Comparison of ENCODE assay signal across 10 cellular contexts in genomic region chr11:61793829-61794204, GRCh38. TPM values are rescaled to one million over a fixed set of nuclear protein-coding genes. Genes with fewer than 3 reads are reported as not detected.
DNase-seq lines count a peak whose midpoint lies in the region; ATAC-seq and TF ChIP-seq lines count a peak whose summit lies in the region.
"Had no signal": no experiment of that assay in that cellular context is flagged by ENCODE, and none has a peak within 500 bp of the region (broad histone marks: within the 10 kb centered on the region; RNA-seq: fewer than 3 reads in every experiment).

No MANE protein-coding gene starts in this region.

- no peaks in the 10 kb centered on the region for H3K9me3 ChIP-seq in iPS-20b (ENCODE audit: insufficient read depth, low read depth, low read length)

- intact Hi-C loops in activated T-helper 1 cell treated with anti-CD3 and anti-CD28 coated beads, Interleukin-12 subunit alpha, Interleukin-12 subunit beta, Interleukin-2, Interleukin-4 antibody, amounts not matched to agents 30 ng/mL and 10 ng/mL and 1 ng/mL, durations not matched to agents 14 hours and 24 hours and 36 hours (cut with micrococcal nuclease): loop anchor here (2.0 to 5.0 kb wide), 3 partner anchors 42 to 362 kb away; partner anchors contain the start of genes FADS3, MYRF and SDHAF2
- intact Hi-C loops in lower leg skin (cut with DNase I; ENCODE audit: low total_unique reads): loop anchor here (10.0 kb wide), 1 partner anchor 321 kb away; no protein-coding TSS in a partner anchor

- H3K27ac Mint-ChIP-seq in activated T-helper 1 cell treated with anti-CD3 and anti-CD28 coated beads, Interleukin-12 subunit alpha, Interleukin-12 subunit beta, Interleukin-2, Interleukin-4 antibody, amounts not matched to agents 30 ng/mL and 10 ng/mL and 1 ng/mL, durations not matched to agents 14 hours and 24 hours and 36 hours: peak overlapping the region; percentile 99

- H3K4me3 ChIP-seq in ACC112 (ENCODE audit: low read depth, low read length) (peak overlapping the region; percentile 89), H7 (ENCODE audit: insufficient read depth, low read depth, low read length) (peak overlapping the region; percentile 87), iPS-20b (ENCODE audit: low read length) (peak overlapping the region; percentile 100), lower leg skin (ENCODE audit: low read depth, poor library complexity, severe bottlenecking) (no peak overlapping the region)

- H3K36me3 ChIP-seq in ACC112 (ENCODE audit: insufficient read depth, low read length) (peaks cover 6% of the 10 kb centered on the region; the same call in 1 of the 2 replicates), H7 (replicated peaks; ENCODE audit: control insufficient read depth, insufficient read depth, low read length) (peaks cover 25% of the 10 kb centered on the region), iPS-20b (ENCODE audit: insufficient read depth, low read depth, low read length) (peaks cover 58% of the 10 kb centered on the region)

- no peak for TF ChIP-seq CTCF in lower leg skin (IDR thresholded peaks at IDR 0.05)

- H3K4me1 Mint-ChIP-seq in activated T-helper 1 cell treated with anti-CD3 and anti-CD28 coated beads, Interleukin-12 subunit alpha, Interleukin-12 subunit beta, Interleukin-2, Interleukin-4 antibody, amounts not matched to agents 30 ng/mL and 10 ng/mL and 1 ng/mL, durations not matched to agents 14 hours and 24 hours and 36 hours (ENCODE audit: low read depth): peaks cover 69% of the 10 kb centered on the region

- H3K9me3 Mint-ChIP-seq in activated T-helper 1 cell treated with anti-CD3 and anti-CD28 coated beads, Interleukin-12 subunit alpha, Interleukin-12 subunit beta, Interleukin-2, Interleukin-4 antibody, amounts not matched to agents 30 ng/mL and 10 ng/mL and 1 ng/mL, durations not matched to agents 14 hours and 24 hours and 36 hours: no peaks in the 10 kb centered on the region
- H3K9me3 Mint-ChIP-seq: dendritic cell treated with granulocyte-macrophage colony-stimulating factor and Interleukin-4, amounts not matched to agents 40 ng/mL and 50 ng/mL, for 4 days had no signal

- H3K4me3 Mint-ChIP-seq in activated T-helper 1 cell treated with anti-CD3 and anti-CD28 coated beads, Interleukin-12 subunit alpha, Interleukin-12 subunit beta, Interleukin-2, Interleukin-4 antibody, amounts not matched to agents 30 ng/mL and 10 ng/mL and 1 ng/mL, durations not matched to agents 14 hours and 24 hours and 36 hours: peak overlapping the region; percentile 96

- H3K27me3 ChIP-seq in ACC112 (ENCODE audit: insufficient read depth, low read length) (no peaks in the 10 kb centered on the region), H7 (ENCODE audit: control insufficient read depth, insufficient read depth, low read length) (no peaks in the 10 kb centered on the region), iPS-20b (ENCODE audit: insufficient read depth, low read length) (no peaks in the 10 kb centered on the region)

- ATAC-seq in HG02840 (IDR thresholded peaks at IDR 0.05; ENCODE audit: low FRiP score, unreplicated experiment): no peak

- peak overlapping the region; percentile 100; the same call in 1 of the 2 replicates for H3K9ac ChIP-seq in iPS-20b (ENCODE audit: low read depth, low read length)

- TF ChIP-seq POLR2A in lower leg skin (IDR thresholded peaks at IDR 0.05): no peak

- H3K27ac ChIP-seq in ACC112 (ENCODE audit: low read depth, low read length) (peak overlapping the region; percentile 91), iPS-20b (ENCODE audit: low read length) (no peak overlapping the region)

- peaks cover 71% of the 10 kb centered on the region for H3K79me2 ChIP-seq in ACC112 (ENCODE audit: control insufficient read depth, insufficient read depth, low read length, unreplicated experiment)

- H2AFZ ChIP-seq in ACC112 (ENCODE audit: low read length, unreplicated experiment): no peak overlapping the region

- 49 to 65% methylated on average over 3 of the region's 3 CpGs for WGBS in lower leg skin, 2 donors

- H3K27me3 Mint-ChIP-seq in activated T-helper 1 cell treated with anti-CD3 and anti-CD28 coated beads, Interleukin-12 subunit alpha, Interleukin-12 subunit beta, Interleukin-2, Interleukin-4 antibody, amounts not matched to agents 30 ng/mL and 10 ng/mL and 1 ng/mL, durations not matched to agents 14 hours and 24 hours and 36 hours (ENCODE audit: insufficient read depth): no peaks in the 10 kb centered on the region
- H3K27me3 Mint-ChIP-seq: dendritic cell treated with granulocyte-macrophage colony-stimulating factor and Interleukin-4, amounts not matched to agents 40 ng/mL and 50 ng/mL, for 4 days had no signal

- DNase-seq in H7 (no peak), NCI-H69 (lab: John Stamatoyannopoulos, UW) (no peak), SKM-1 treated with dmso at 0.1 percent for 144 hours (lab: John Stamatoyannopoulos, UW; ENCODE audit: unreplicated experiment) (no peak), lower leg skin (ENCODE audit: low spot score in 2 of 2) (no peak)
- DNase-seq in activated T-helper 1 cell treated with anti-CD3 and anti-CD28 coated beads, Interleukin-12 subunit alpha, Interleukin-12 subunit beta, Interleukin-2, Interleukin-4 antibody, amounts not matched to agents 30 ng/mL and 10 ng/mL and 1 ng/mL, durations not matched to agents 14 hours and 24 hours and 36 hours (ENCODE audit: low spot score): no peak
- DNase-seq: NCI-H1048 had no signal

- peaks cover 44% of the 10 kb centered on the region for H3K36me3 Mint-ChIP-seq in activated T-helper 1 cell treated with anti-CD3 and anti-CD28 coated beads, Interleukin-12 subunit alpha, Interleukin-12 subunit beta, Interleukin-2, Interleukin-4 antibody, amounts not matched to agents 30 ng/mL and 10 ng/mL and 1 ng/mL, durations not matched to agents 14 hours and 24 hours and 36 hours (ENCODE audit: low read depth)

- peaks cover 7% of the 10 kb centered on the region for H3K4me1 ChIP-seq in ACC112 (ENCODE audit: control insufficient read depth, insufficient read depth, low read length, unreplicated experiment)
- peaks cover 4% of the 10 kb centered on the region; the same call in 1 of the 2 replicates for H3K4me1 ChIP-seq in iPS-20b (ENCODE audit: insufficient read depth, low read length)

RNA-seq across cellular contexts. Expression of gene FEN1, which starts 1.1 kb away (rescaled TPM):
- total RNA-seq in H7 (2014; rRNA removed; shearing (Covaris generic)): 103 and 119 TPM in 2 replicates
- total RNA-seq in activated T-helper 1 cell treated with anti-CD3 and anti-CD28 coated beads, Interleukin-12 subunit alpha, Interleukin-12 subunit beta, Interleukin-2, Interleukin-4 antibody, amounts not matched to agents 30 ng/mL and 10 ng/mL and 1 ng/mL, durations not matched to agents 14 hours and 24 hours and 36 hours: 147 and 149 TPM in 2 replicates
- 1 to 10 TPM; 7.9 to 9.1 (median 8.8) TPM for total RNA-seq in lower leg skin

RNA-seq across cellular contexts. Expression of gene TMEM258, which starts 1.4 kb away (rescaled TPM):
- total RNA-seq in H7 (2014; rRNA removed; shearing (Covaris generic)): 263 and 296 TPM in 2 replicates
- total RNA-seq in activated T-helper 1 cell treated with anti-CD3 and anti-CD28 coated beads, Interleukin-12 subunit alpha, Interleukin-12 subunit beta, Interleukin-2, Interleukin-4 antibody, amounts not matched to agents 30 ng/mL and 10 ng/mL and 1 ng/mL, durations not matched to agents 14 hours and 24 hours and 36 hours: 164 and 166 TPM in 2 replicates
- 10 to 100 TPM; 33.6 to 42.8 (median 36.6) TPM for total RNA-seq in lower leg skin

RNA-seq across cellular contexts. Expression of gene FADS1, which starts 23.0 kb away (rescaled TPM):
- 99.2 and 115 TPM in 2 replicates for total RNA-seq in H7 (2014; rRNA removed; shearing (Covaris generic))
- 92.3 and 97.7 TPM in 2 replicates for total RNA-seq in activated T-helper 1 cell treated with anti-CD3 and anti-CD28 coated beads, Interleukin-12 subunit alpha, Interleukin-12 subunit beta, Interleukin-2, Interleukin-4 antibody, amounts not matched to agents 30 ng/mL and 10 ng/mL and 1 ng/mL, durations not matched to agents 14 hours and 24 hours and 36 hours
- 10 to 100 TPM in 2 of 4 donors, 1 to 10 TPM in 2; 7.3 to 58.6 (median 21.8) TPM for total RNA-seq in lower leg skin

RNA-seq across cellular contexts. Expression of gene FADS2, which starts 34.3 kb away (rescaled TPM):
- total RNA-seq in H7 (2014; rRNA removed; shearing (Covaris generic)): 176 and 225 TPM in 2 replicates
- total RNA-seq in activated T-helper 1 cell treated with anti-CD3 and anti-CD28 coated beads, Interleukin-12 subunit alpha, Interleukin-12 subunit beta, Interleukin-2, Interleukin-4 antibody, amounts not matched to agents 30 ng/mL and 10 ng/mL and 1 ng/mL, durations not matched to agents 14 hours and 24 hours and 36 hours: 250 and 256 TPM in 2 replicates
- total RNA-seq in lower leg skin: 100 to 1,000 TPM in 2 of 4 donors, 10 to 100 TPM in 2; 15.4 to 540 (median 173) TPM

RNA-seq across cellular contexts. Expression of gene MYRF, which starts 41.4 kb away (rescaled TPM):
- 3.6 and 4.2 TPM in 2 replicates for total RNA-seq in H7 (2014; rRNA removed; shearing (Covaris generic))
- 0.78 and 0.99 TPM in 2 replicates for total RNA-seq in activated T-helper 1 cell treated with anti-CD3 and anti-CD28 coated beads, Interleukin-12 subunit alpha, Interleukin-12 subunit beta, Interleukin-2, Interleukin-4 antibody, amounts not matched to agents 30 ng/mL and 10 ng/mL and 1 ng/mL, durations not matched to agents 14 hours and 24 hours and 36 hours
- total RNA-seq in lower leg skin: 1 to 10 TPM in 2 of 4 donors, under 1 TPM in 1, not detected in 1; 0.23 to 2.6 (median 1.4) TPM

Comparison
In these comparisons a context has a peak if more than half of its experiments do, and no peak if none do; other contexts are left out.
1. RNA of gene FEN1, which starts 1.1 kb away (total RNA-seq): 147 to 149 TPM in activated T-helper 1 cell treated with anti-CD3 and anti-CD28 coated beads, Interleukin-12 subunit alpha, Interleukin-12 subunit beta, Interleukin-2, Interleukin-4 antibody, amounts not matched to agents 30 ng/mL and 10 ng/mL and 1 ng/mL, durations not matched to agents 14 hours and 24 hours and 36 hours and 103 to 119 TPM in H7; 7.9 to 9.1 TPM in lower leg skin; every median in the first group is over 10 times any median in the second.